23 cellular contexts compared by ENCODE assay signal in the genomic region with DNA sequence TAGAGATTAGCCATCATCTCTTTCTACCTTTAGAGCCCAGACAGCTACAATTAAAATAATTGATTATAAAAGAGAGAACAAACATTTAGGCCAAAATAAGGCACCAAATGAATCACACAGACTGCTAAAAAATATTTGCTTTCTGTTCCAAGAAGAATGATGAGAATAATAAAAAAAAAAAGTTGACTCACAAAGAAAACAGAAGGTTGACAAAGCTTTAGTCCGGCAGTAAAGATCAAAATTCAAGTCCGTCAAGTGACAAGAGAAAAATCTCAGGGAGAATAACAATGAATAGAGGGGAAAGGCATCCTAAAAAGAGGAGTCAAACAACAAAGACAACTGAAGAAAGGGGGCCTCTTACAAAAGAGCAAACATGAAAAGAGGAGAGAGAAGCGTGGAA.
DNase-seq lines count a peak whose midpoint lies in the region; ATAC-seq and TF ChIP-seq lines count a peak whose summit lies in the region.
"Had no signal": no experiment of that assay in that cellular context is flagged by ENCODE, and none has a peak within 500 bp of the region (broad histone marks: within the 10 kb centered on the region; RNA-seq: fewer than 3 reads in every experiment).

No MANE protein-coding gene starts in this region.

- CTCF ChIA-PET in activated naive CD4-positive, alpha-beta T cell treated with anti-CD3 and anti-CD28 coated beads for 36 hours (lab: Charles Lee) = no interaction called here

- no peak for TF ChIP-seq CTCF in nephron progenitor cell (IDR thresholded peaks at IDR 0.05)
- no peak for TF ChIP-seq CTCF in progenitor cell of endocrine pancreas (IDR thresholded peaks at IDR 0.05; ENCODE audit: unreplicated experiment)

- no peak overlapping the region for H3K4me3 Mint-ChIP-seq in activated naive CD4-positive, alpha-beta T cell treated with anti-CD3 and anti-CD28 coated beads, Interleukin-2, amount 50 U/mL, for 24 hours
- no peak overlapping the region for H3K4me3 Mint-ChIP-seq in activated naive CD4-positive, alpha-beta T cell treated with anti-CD3 and anti-CD28 coated beads for 36 hours
- H3K4me3 Mint-ChIP-seq in nephron progenitor cell (no peak overlapping the region), progenitor cell of endocrine pancreas (ENCODE audit: low read depth) (no peak overlapping the region)
- H3K4me3 Mint-ChIP-seq in stimulated activated effector memory CD8-positive, alpha-beta T cell treated with anti-CD3 and anti-CD28 coated beads, Interleukin-12 subunit alpha, Interleukin-12 subunit beta, amount 100 ng/mL, for 72 hours = no peak overlapping the region
- H3K4me3 Mint-ChIP-seq: CD4-positive, alpha-beta T cell had no signal

- no peak overlapping the region for H3K27ac ChIP-seq in right cardiac atrium (ENCODE audit: low read length)
- H3K27ac ChIP-seq: BLaER1 treated with 17β-estradiol and CSF1 and Interleukin-3, amounts not matched to agents 10 nM and 100 nM; PC-9; SJCRH30 had no signal

- no peaks in the 10 kb centered on the region for H3K4me1 Mint-ChIP-seq in activated naive CD4-positive, alpha-beta T cell treated with anti-CD3 and anti-CD28 coated beads, Interleukin-2, amount 50 U/mL, for 24 hours
- no peaks in the 10 kb centered on the region for H3K4me1 Mint-ChIP-seq in activated naive CD4-positive, alpha-beta T cell treated with anti-CD3 and anti-CD28 coated beads for 36 hours (ENCODE audit: low read depth)
- H3K4me1 Mint-ChIP-seq in nephron progenitor cell (peaks cover 5% of the 10 kb centered on the region), progenitor cell of endocrine pancreas (ENCODE audit: low read depth) (peaks cover 33% of the 10 kb centered on the region)
- no peaks in the 10 kb centered on the region for H3K4me1 Mint-ChIP-seq in stimulated activated effector memory CD8-positive, alpha-beta T cell treated with anti-CD3 and anti-CD28 coated beads, Interleukin-12 subunit alpha, Interleukin-12 subunit beta, amount 100 ng/mL, for 72 hours

- 96% methylated on average over 3 of the region's 3 CpGs for WGBS in right cardiac atrium

- no peak for DNase-seq in activated naive CD4-positive, alpha-beta T cell treated with anti-CD3 and anti-CD28 coated beads for 36 hours
- DNase-seq in nephron progenitor cell (no peak), progenitor cell of endocrine pancreas (ENCODE audit: low spot score, unreplicated experiment) (no peak), right cardiac atrium (no peak)
- no peak for DNase-seq in stimulated activated effector memory CD8-positive, alpha-beta T cell treated with anti-CD3 and anti-CD28 coated beads, Interleukin-12 subunit alpha, Interleukin-12 subunit beta, amount 100 ng/mL, for 72 hours (ENCODE audit: low spot score in 2 of 2)
- DNase-seq: AML-193; CD4-positive, alpha-beta T cell; COR-L47; DMS79; GF-D8; IMR-90; KG1; MM.1S; NCI-H1694 treated with DMSO at 0.1 percent for 48 hours; NCI-H2227 treated with DMSO at 0.1 percent for 48 hours; PC-9; SJCRH30 had no signal

- H3K9me3 ChIP-seq in right cardiac atrium (ENCODE audit: control insufficient read depth, low read length) = no peaks in the 10 kb centered on the region
- H3K9me3 ChIP-seq: SJCRH30 had no signal

- no peaks in the 10 kb centered on the region for H3K27me3 Mint-ChIP-seq in activated naive CD4-positive, alpha-beta T cell treated with anti-CD3 and anti-CD28 coated beads, Interleukin-2, amount 50 U/mL, for 24 hours
- H3K27me3 Mint-ChIP-seq in activated naive CD4-positive, alpha-beta T cell treated with anti-CD3 and anti-CD28 coated beads for 36 hours (ENCODE audit: low read depth) = no peaks in the 10 kb centered on the region
- H3K27me3 Mint-ChIP-seq in nephron progenitor cell (ENCODE audit: low read depth, poor library complexity) (peaks cover 8% of the 10 kb centered on the region), progenitor cell of endocrine pancreas (no peaks in the 10 kb centered on the region)
- H3K27me3 Mint-ChIP-seq: CD4-positive, alpha-beta T cell had no signal

- peak overlapping the region; percentile 6 for H3K27ac Mint-ChIP-seq in activated naive CD4-positive, alpha-beta T cell treated with anti-CD3 and anti-CD28 coated beads, Interleukin-2, amount 50 U/mL, for 24 hours
- no peak overlapping the region for H3K27ac Mint-ChIP-seq in activated naive CD4-positive, alpha-beta T cell treated with anti-CD3 and anti-CD28 coated beads for 36 hours
- H3K27ac Mint-ChIP-seq in nephron progenitor cell = peak overlapping the region; percentile 0
- peak overlapping the region; percentile 23 for H3K27ac Mint-ChIP-seq in progenitor cell of endocrine pancreas
- no peak overlapping the region for H3K27ac Mint-ChIP-seq in stimulated activated effector memory CD8-positive, alpha-beta T cell treated with anti-CD3 and anti-CD28 coated beads, Interleukin-12 subunit alpha, Interleukin-12 subunit beta, amount 100 ng/mL, for 72 hours
- H3K27ac Mint-ChIP-seq: CD4-positive, alpha-beta T cell had no signal

- H3K4me1 ChIP-seq in right cardiac atrium (ENCODE audit: control insufficient read depth, insufficient read depth, low read length) = no peaks in the 10 kb centered on the region
- H3K4me1 ChIP-seq: SJCRH30 had no signal

- intact Hi-C loops in activated naive CD4-positive, alpha-beta T cell treated with anti-CD3 and anti-CD28 coated beads for 36 hours (cut with micrococcal nuclease) = no loop called here
- intact Hi-C loops in right cardiac atrium (cut with DNase I) = no loop called here

- no peaks in the 10 kb centered on the region for H3K9me3 Mint-ChIP-seq in activated naive CD4-positive, alpha-beta T cell treated with anti-CD3 and anti-CD28 coated beads, Interleukin-2, amount 50 U/mL, for 24 hours
- H3K9me3 Mint-ChIP-seq in activated naive CD4-positive, alpha-beta T cell treated with anti-CD3 and anti-CD28 coated beads for 36 hours = peaks cover 5% of the 10 kb centered on the region
- no peaks in the 10 kb centered on the region for H3K9me3 Mint-ChIP-seq in nephron progenitor cell
- peaks cover 20% of the 10 kb centered on the region for H3K9me3 Mint-ChIP-seq in progenitor cell of endocrine pancreas (ENCODE audit: low read depth)
- peaks cover 7% of the 10 kb centered on the region for H3K9me3 Mint-ChIP-seq in stimulated activated effector memory CD8-positive, alpha-beta T cell treated with anti-CD3 and anti-CD28 coated beads, Interleukin-12 subunit alpha, Interleukin-12 subunit beta, amount 100 ng/mL, for 72 hours
- H3K9me3 Mint-ChIP-seq: CD4-positive, alpha-beta T cell had no signal

- no peaks in the 10 kb centered on the region for H3K36me3 Mint-ChIP-seq in activated naive CD4-positive, alpha-beta T cell treated with anti-CD3 and anti-CD28 coated beads, Interleukin-2, amount 50 U/mL, for 24 hours
- no peaks in the 10 kb centered on the region for H3K36me3 Mint-ChIP-seq in activated naive CD4-positive, alpha-beta T cell treated with anti-CD3 and anti-CD28 coated beads for 36 hours (ENCODE audit: low read depth)
- no peaks in the 10 kb centered on the region for H3K36me3 Mint-ChIP-seq in nephron progenitor cell (ENCODE audit: low read depth)
- peaks cover 4% of the 10 kb centered on the region for H3K36me3 Mint-ChIP-seq in progenitor cell of endocrine pancreas (ENCODE audit: insufficient read depth)
- H3K36me3 Mint-ChIP-seq in stimulated activated effector memory CD8-positive, alpha-beta T cell treated with anti-CD3 and anti-CD28 coated beads, Interleukin-12 subunit alpha, Interleukin-12 subunit beta, amount 100 ng/mL, for 72 hours = no peaks in the 10 kb centered on the region

- H3K27me3 ChIP-seq in right cardiac atrium (ENCODE audit: control insufficient read depth, insufficient read depth) = no peaks in the 10 kb centered on the region
- H3K27me3 ChIP-seq: BLaER1 treated with 17β-estradiol and CSF1 and Interleukin-3, amounts not matched to agents 10 nM and 100 nM; SJCRH30 had no signal

- no peak overlapping the region for H3K4me3 ChIP-seq in right cardiac atrium (ENCODE audit: low read length)
- H3K4me3 ChIP-seq: BLaER1 treated with 17β-estradiol and CSF1 and Interleukin-3, amounts not matched to agents 10 nM and 100 nM; PC-9; SJCRH30 had no signal

- no peak for ATAC-seq in stimulated activated effector memory CD8-positive, alpha-beta T cell treated with anti-CD3 and anti-CD28 coated beads, Interleukin-12 subunit alpha, Interleukin-12 subunit beta, amount 100 ng/mL, for 72 hours
- ATAC-seq in right cardiac atrium (no peak), GM21825 (IDR thresholded peaks at IDR 0.05; ENCODE audit: unreplicated experiment) (no peak)
- ATAC-seq: HCT116, Right ventricle myocardium inferior, SK-N-SH treated with all-trans-retinoic acid at 6 μM for 48 hours had no signal

Comparison
In these comparisons a context has a peak if more than half of its experiments do, and no peak if none do; other contexts are left out.
1. H3K27ac Mint-ChIP-seq: peak in activated naive CD4-positive, alpha-beta T cell treated with anti-CD3 and anti-CD28 coated beads, Interleukin-2, amount 50 U/mL, for 24 hours (single experiment), nephron progenitor cell (single experiment) and progenitor cell of endocrine pancreas (single experiment); none in activated naive CD4-positive, alpha-beta T cell treated with anti-CD3 and anti-CD28 coated beads for 36 hours (single experiment) and stimulated activated effector memory CD8-positive, alpha-beta T cell treated with anti-CD3 and anti-CD28 coated beads, Interleukin-12 subunit alpha, Interleukin-12 subunit beta, amount 100 ng/mL, for 72 hours (single experiment).